ENCODE assay signal across 1 cellular context in the genomic region with DNA sequence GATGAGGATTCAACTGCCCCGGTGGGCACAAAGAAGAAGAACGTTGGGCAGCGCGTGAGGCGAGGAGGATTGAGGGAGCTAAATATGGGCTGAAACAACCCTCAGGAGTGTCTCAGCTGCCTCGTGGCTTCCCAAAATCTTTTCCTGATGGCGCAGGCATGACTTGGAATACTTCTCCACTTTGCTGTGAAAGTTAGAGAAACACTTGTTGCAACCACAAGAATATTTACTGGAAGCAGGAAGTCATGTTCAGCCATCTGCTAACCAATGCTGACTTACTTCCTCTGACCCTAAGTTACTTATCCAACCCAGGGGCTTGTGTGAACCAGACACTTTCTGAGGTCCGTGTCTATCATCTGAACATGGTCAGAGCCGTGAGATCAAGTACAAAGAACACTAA.
TF ChIP-seq lines count a peak whose summit lies in the region.

No MANE protein-coding gene starts in this region.

TF ChIP-seq in HepG2, 621 proteins besides CTCF, POLR2A, EP300 and RAD21 (continued from another document):
- TF ChIP-seq, protein P1, sequence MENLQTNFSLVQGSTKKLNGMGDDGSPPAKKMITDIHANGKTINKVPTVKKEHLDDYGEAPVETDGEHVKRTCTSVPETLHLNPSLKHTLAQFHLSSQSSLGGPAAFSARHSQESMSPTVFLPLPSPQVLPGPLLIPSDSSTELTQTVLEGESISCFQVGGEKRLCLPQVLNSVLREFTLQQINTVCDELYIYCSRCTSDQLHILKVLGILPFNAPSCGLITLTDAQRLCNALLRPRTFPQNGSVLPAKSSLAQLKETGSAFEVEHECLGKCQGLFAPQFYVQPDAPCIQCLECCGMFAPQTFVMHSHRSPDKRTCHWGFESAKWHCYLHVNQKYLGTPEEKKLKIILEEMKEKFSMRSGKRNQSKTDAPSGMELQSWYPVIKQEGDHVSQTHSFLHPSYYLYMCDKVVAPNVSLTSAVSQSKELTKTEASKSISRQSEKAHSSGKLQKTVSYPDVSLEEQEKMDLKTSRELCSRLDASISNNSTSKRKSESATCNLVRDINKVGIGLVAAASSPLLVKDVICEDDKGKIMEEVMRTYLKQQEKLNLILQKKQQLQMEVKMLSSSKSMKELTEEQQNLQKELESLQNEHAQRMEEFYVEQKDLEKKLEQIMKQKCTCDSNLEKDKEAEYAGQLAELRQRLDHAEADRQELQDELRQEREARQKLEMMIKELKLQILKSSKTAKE (CRISPR knock-in tag; IDR thresholded peaks at IDR 0.05; ENCODE audit: borderline replicate concordance): no peak
- TF ChIP-seq ESRRA (CRISPR knock-in tag; IDR thresholded peaks at IDR 0.05; ENCODE audit: low read depth): no peak
- TF ChIP-seq, protein P2, sequence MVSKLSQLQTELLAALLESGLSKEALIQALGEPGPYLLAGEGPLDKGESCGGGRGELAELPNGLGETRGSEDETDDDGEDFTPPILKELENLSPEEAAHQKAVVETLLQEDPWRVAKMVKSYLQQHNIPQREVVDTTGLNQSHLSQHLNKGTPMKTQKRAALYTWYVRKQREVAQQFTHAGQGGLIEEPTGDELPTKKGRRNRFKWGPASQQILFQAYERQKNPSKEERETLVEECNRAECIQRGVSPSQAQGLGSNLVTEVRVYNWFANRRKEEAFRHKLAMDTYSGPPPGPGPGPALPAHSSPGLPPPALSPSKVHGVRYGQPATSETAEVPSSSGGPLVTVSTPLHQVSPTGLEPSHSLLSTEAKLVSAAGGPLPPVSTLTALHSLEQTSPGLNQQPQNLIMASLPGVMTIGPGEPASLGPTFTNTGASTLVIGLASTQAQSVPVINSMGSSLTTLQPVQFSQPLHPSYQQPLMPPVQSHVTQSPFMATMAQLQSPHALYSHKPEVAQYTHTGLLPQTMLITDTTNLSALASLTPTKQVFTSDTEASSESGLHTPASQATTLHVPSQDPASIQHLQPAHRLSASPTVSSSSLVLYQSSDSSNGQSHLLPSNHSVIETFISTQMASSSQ (IDR thresholded peaks at IDR 0.05; ENCODE audit: low read depth): no peak
- TF ChIP-seq, protein P2 (CRISPR knock-in tag; IDR thresholded peaks at IDR 0.05; ENCODE audit: borderline replicate concordance): no peak
- no peak for TF ChIP-seq ZNF224 (CRISPR knock-in tag; IDR thresholded peaks at IDR 0.05)
- no peak for TF ChIP-seq NFYB (CRISPR knock-in tag; IDR thresholded peaks at IDR 0.05)
- TF ChIP-seq, protein P3, sequence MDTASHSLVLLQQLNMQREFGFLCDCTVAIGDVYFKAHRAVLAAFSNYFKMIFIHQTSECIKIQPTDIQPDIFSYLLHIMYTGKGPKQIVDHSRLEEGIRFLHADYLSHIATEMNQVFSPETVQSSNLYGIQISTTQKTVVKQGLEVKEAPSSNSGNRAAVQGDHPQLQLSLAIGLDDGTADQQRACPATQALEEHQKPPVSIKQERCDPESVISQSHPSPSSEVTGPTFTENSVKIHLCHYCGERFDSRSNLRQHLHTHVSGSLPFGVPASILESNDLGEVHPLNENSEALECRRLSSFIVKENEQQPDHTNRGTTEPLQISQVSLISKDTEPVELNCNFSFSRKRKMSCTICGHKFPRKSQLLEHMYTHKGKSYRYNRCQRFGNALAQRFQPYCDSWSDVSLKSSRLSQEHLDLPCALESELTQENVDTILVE (CRISPR knock-in tag; IDR thresholded peaks at IDR 0.05): no peak
- TF ChIP-seq HMG20A (CRISPR knock-in tag; IDR thresholded peaks at IDR 0.05; ENCODE audit: borderline replicate concordance): no peak
- no peak for TF ChIP-seq ZNF660 (CRISPR knock-in tag; IDR thresholded peaks at IDR 0.05; ENCODE audit: borderline replicate concordance, low read depth)
- TF ChIP-seq, protein P4, sequence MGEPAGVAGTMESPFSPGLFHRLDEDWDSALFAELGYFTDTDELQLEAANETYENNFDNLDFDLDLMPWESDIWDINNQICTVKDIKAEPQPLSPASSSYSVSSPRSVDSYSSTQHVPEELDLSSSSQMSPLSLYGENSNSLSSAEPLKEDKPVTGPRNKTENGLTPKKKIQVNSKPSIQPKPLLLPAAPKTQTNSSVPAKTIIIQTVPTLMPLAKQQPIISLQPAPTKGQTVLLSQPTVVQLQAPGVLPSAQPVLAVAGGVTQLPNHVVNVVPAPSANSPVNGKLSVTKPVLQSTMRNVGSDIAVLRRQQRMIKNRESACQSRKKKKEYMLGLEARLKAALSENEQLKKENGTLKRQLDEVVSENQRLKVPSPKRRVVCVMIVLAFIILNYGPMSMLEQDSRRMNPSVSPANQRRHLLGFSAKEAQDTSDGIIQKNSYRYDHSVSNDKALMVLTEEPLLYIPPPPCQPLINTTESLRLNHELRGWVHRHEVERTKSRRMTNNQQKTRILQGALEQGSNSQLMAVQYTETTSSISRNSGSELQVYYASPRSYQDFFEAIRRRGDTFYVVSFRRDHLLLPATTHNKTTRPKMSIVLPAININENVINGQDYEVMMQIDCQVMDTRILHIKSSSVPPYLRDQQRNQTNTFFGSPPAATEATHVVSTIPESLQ (CRISPR knock-in tag; conservative IDR thresholded peaks at IDR 0.05): no peak
